In genomic region chr2:19732255-19732654, GRCh38 we compare ENCODE assay signal across 26 cellular contexts.
"Had no signal": no experiment of that assay in that cellular context is flagged by ENCODE, and none has a peak within 500 bp of the region (broad histone marks: within the 10 kb centered on the region; RNA-seq: fewer than 3 reads in every experiment).

No MANE protein-coding gene starts in this region.

- H3K27me3 Mint-ChIP-seq: dendritic cell treated with granulocyte-macrophage colony-stimulating factor and Interleukin-4, amounts not matched to agents 40 ng/mL and 50 ng/mL, for 4 days had no signal

- H3K36me3 Mint-ChIP-seq: mesothelial cell of epicardium, naive B cell had no signal

- FAIRE-seq: endometrium, frontal cortex, islet of Langerhans, keratinocyte had no signal

- H3K36me3 ChIP-seq: colonic mucosa, esophagus squamous epithelium, gastroesophageal sphincter, heart right ventricle, left lung, lower lobe of right lung had no signal

- H3K4me1 ChIP-seq: colonic mucosa, foreskin keratinocyte, heart right ventricle, left lung, lower lobe of right lung had no signal

- H3K27ac ChIP-seq: colonic mucosa, epithelial cell of prostate, esophagus squamous epithelium, foreskin keratinocyte, heart right ventricle, left lung, lower lobe of right lung had no signal

- H3K9me3 Mint-ChIP-seq: dendritic cell treated with granulocyte-macrophage colony-stimulating factor and Interleukin-4, amounts not matched to agents 40 ng/mL and 50 ng/mL, for 4 days; effector memory CD8-positive, alpha-beta T cell; endodermal cell; mesothelial cell of epicardium; naive B cell had no signal

- H3K4me1 Mint-ChIP-seq: naive B cell had no signal

- ATAC-seq: effector memory CD8-positive, alpha-beta T cell; esophagus mucosa; foreskin keratinocyte; gastroesophageal sphincter; heart right ventricle; left cardiac atrium; left lung; left ventricle myocardium superior; lower lobe of right lung; mucosa of descending colon had no signal

- H3K27ac Mint-ChIP-seq: dendritic cell treated with granulocyte-macrophage colony-stimulating factor and Interleukin-4, amounts not matched to agents 40 ng/mL and 50 ng/mL, for 4 days; effector memory CD8-positive, alpha-beta T cell; endodermal cell; mesothelial cell of epicardium; naive B cell had no signal

- H3K4me3 Mint-ChIP-seq: dendritic cell treated with granulocyte-macrophage colony-stimulating factor and Interleukin-4, amounts not matched to agents 40 ng/mL and 50 ng/mL, for 4 days; effector memory CD8-positive, alpha-beta T cell; endodermal cell; mesothelial cell of epicardium; naive B cell had no signal

- H3K9me3 ChIP-seq: colonic mucosa, esophagus squamous epithelium, gastroesophageal sphincter, heart right ventricle, left lung, lower lobe of right lung, mucosa of descending colon had no signal

- H3K4me3 ChIP-seq: colonic mucosa, esophagus squamous epithelium, gastroesophageal sphincter, heart right ventricle, left lung, lower lobe of right lung, mucosa of descending colon had no signal

- H3K27me3 ChIP-seq: colonic mucosa, esophagus squamous epithelium, foreskin keratinocyte, gastroesophageal sphincter, heart right ventricle, left lung had no signal

- DNase-seq: colonic mucosa; cortex of kidney; effector CD8-positive, alpha-beta T cell; effector memory CD8-positive, alpha-beta T cell; endodermal cell; erythroblast; esophagus squamous epithelium; foreskin keratinocyte; heart right ventricle; hippocampal formation; left cardiac atrium; left lung; left ventricle myocardium superior; lower lobe of right lung; mesenchymal stem cell; mucosa of descending colon; naive B cell had no signal
